In genomic region chr10:84214612-84215235, GRCh38 we compare ENCODE assay signal across 8 cellular contexts. TPM values are rescaled to one million over a fixed set of nuclear protein-coding genes. Genes with fewer than 3 reads are reported as not detected.
DNase-seq lines count a peak whose midpoint lies in the region; ATAC-seq, FAIRE-seq and TF ChIP-seq lines count a peak whose summit lies in the region.
"Had no signal": no experiment of that assay in that cellular context is flagged by ENCODE, and none has a peak within 500 bp of the region (broad histone marks: within the 10 kb centered on the region; RNA-seq: fewer than 3 reads in every experiment).

No MANE protein-coding gene starts in this region.

- no peak overlapping the region for H3K27ac ChIP-seq in hepatocyte

- no peak overlapping the region for H3K4me3 ChIP-seq in hepatocyte

- DNase-seq in GM12892 (ENCODE audit: insufficient read length) (no peak), hepatocyte (ENCODE audit: low spot score) (no peak), NCI-H2227 (lab: John Stamatoyannopoulos, UW; ENCODE audit: unreplicated experiment) (no peak), 8988T (no peak)
- DNase-seq in activated CD8-positive, alpha-beta T cell treated with anti-CD3 and anti-CD28 coated beads for 36 hours = peak; percentile 52

- no peaks in the 10 kb centered on the region for H3K79me2 ChIP-seq in hepatocyte

- H3K9me2 ChIP-seq in hepatocyte (replicated peaks; ENCODE audit: insufficient read depth) = no peaks in the 10 kb centered on the region

- peaks cover 4% of the 10 kb centered on the region for H3K36me3 Mint-ChIP-seq in activated CD8-positive, alpha-beta T cell treated with anti-CD3 and anti-CD28 coated beads for 36 hours (ENCODE audit: low read depth)

- ATAC-seq in GM21447 (IDR thresholded peaks at IDR 0.05; ENCODE audit: unreplicated experiment) = peak; percentile 88
- ATAC-seq in HG03575 (IDR thresholded peaks at IDR 0.05; ENCODE audit: extremely low read depth, insufficient number of reproducible peaks, low FRiP score, unreplicated experiment) = peak; percentile 73
- ATAC-seq in activated CD8-positive, alpha-beta T cell treated with anti-CD3 and anti-CD28 coated beads for 36 hours = peak; percentile 80

- no peak overlapping the region for H3K4me3 Mint-ChIP-seq in activated CD8-positive, alpha-beta T cell treated with anti-CD3 and anti-CD28 coated beads for 36 hours

- H3K9me3 ChIP-seq in hepatocyte (ENCODE audit: low read depth) = no peaks in the 10 kb centered on the region

- CTCF ChIA-PET in activated CD8-positive, alpha-beta T cell treated with anti-CD3 and anti-CD28 coated beads for 36 hours (lab: Charles Lee) = interaction anchor here (0.6 to 4.9 kb wide), 25 partner anchors 9 to 326 kb away, joined by 3 to 46 read pairs (median 4); partner anchors contain the start of gene GHITM

- TF ChIP-seq POLR2A in GM12892 (IDR thresholded peaks at IDR 0.05; ENCODE audit: low read depth, low read length) = no peak

- no peaks in the 10 kb centered on the region for H3K36me3 ChIP-seq in hepatocyte (replicated peaks; ENCODE audit: insufficient read depth, low read depth)

- H3K27me3 ChIP-seq in hepatocyte = no peaks in the 10 kb centered on the region

- no peak overlapping the region for H3K27ac Mint-ChIP-seq in activated CD8-positive, alpha-beta T cell treated with anti-CD3 and anti-CD28 coated beads for 36 hours

- no peak overlapping the region for H3K4me2 ChIP-seq in hepatocyte

- FAIRE-seq in GM12892 (lab: Jason Lieb, UNC) = peak; percentile 90

- H3K4me1 ChIP-seq in hepatocyte (ENCODE audit: insufficient read depth) = no peaks in the 10 kb centered on the region

- intact Hi-C loops in activated CD8-positive, alpha-beta T cell treated with anti-CD3 and anti-CD28 coated beads for 36 hours (cut with micrococcal nuclease) = no loop called here

- POLR2A ChIA-PET in activated CD8-positive, alpha-beta T cell treated with anti-CD3 and anti-CD28 coated beads for 36 hours (lab: Charles Lee) = no interaction called here

- H4K20me1 ChIP-seq in hepatocyte (ENCODE audit: insufficient read depth, poor library complexity, severe bottlenecking) = no peaks in the 10 kb centered on the region

- peaks cover 8% of the 10 kb centered on the region for H3K9me3 Mint-ChIP-seq in activated CD8-positive, alpha-beta T cell treated with anti-CD3 and anti-CD28 coated beads for 36 hours

- peak; percentile 30 for TF ChIP-seq CTCF in activated CD8-positive, alpha-beta T cell treated with anti-CD3 and anti-CD28 coated beads for 36 hours (IDR thresholded peaks at IDR 0.05)
- peak; percentile 32 for TF ChIP-seq CTCF in hepatocyte (IDR thresholded peaks at IDR 0.05; ENCODE audit: poor library complexity)

- H2AFZ ChIP-seq in hepatocyte = no peak overlapping the region

- no peaks in the 10 kb centered on the region for H3K4me1 Mint-ChIP-seq in activated CD8-positive, alpha-beta T cell treated with anti-CD3 and anti-CD28 coated beads for 36 hours (ENCODE audit: low read depth)

- H3K27me3 Mint-ChIP-seq in activated CD8-positive, alpha-beta T cell treated with anti-CD3 and anti-CD28 coated beads for 36 hours = no peaks in the 10 kb centered on the region

- WGBS in hepatocyte (ENCODE audit: low lambda C conversion rate, missing lambda C conversion rate) = 55% methylated on average over 11 of the region's 12 CpGs

RNA-seq across cellular contexts. Expression of gene LRIT2, which starts 10.6 kb away (rescaled TPM):
- not detected for polyA plus RNA-seq in GM12892 (2012; ENCODE audit: missing spikeins)
- not detected for total RNA-seq in activated CD8-positive, alpha-beta T cell treated with anti-CD3 and anti-CD28 coated beads for 36 hours
- not detected in 2 replicates for total RNA-seq in hepatocyte
- not detected in 2 replicates for polyA plus RNA-seq in hepatocyte
- polyA plus RNA-seq: neural cell had no signal

RNA-seq across cellular contexts. Expression of gene CDHR1, which starts 20.4 kb away (rescaled TPM):
- 1.2 TPM for polyA plus RNA-seq in GM12892 (2012; ENCODE audit: missing spikeins)
- 1 to 10 TPM; 1.8 to 2.4 TPM for total RNA-seq in activated CD8-positive, alpha-beta T cell treated with anti-CD3 and anti-CD28 coated beads for 36 hours
- 0.03 and 0.24 TPM in 2 replicates for total RNA-seq in hepatocyte
- 0.17 TPM in 1 of 2 replicates, not detected in the other for polyA plus RNA-seq in hepatocyte

RNA-seq across cellular contexts. Expression of gene LRIT1, which starts 26.6 kb away (rescaled TPM):
- not detected for polyA plus RNA-seq in GM12892 (2012; ENCODE audit: missing spikeins)
- not detected for total RNA-seq in activated CD8-positive, alpha-beta T cell treated with anti-CD3 and anti-CD28 coated beads for 36 hours
- total RNA-seq in hepatocyte = not detected in 2 replicates
- not detected in 2 replicates for polyA plus RNA-seq in hepatocyte
- polyA plus RNA-seq: neural cell had no signal

RNA-seq across cellular contexts. Expression of gene RGR, which starts 30.1 kb away (rescaled TPM):
- not detected for polyA plus RNA-seq in GM12892 (2012; ENCODE audit: missing spikeins)
- total RNA-seq in activated CD8-positive, alpha-beta T cell treated with anti-CD3 and anti-CD28 coated beads for 36 hours = not detected
- total RNA-seq in hepatocyte = not detected in 2 replicates
- polyA plus RNA-seq in hepatocyte = not detected in 2 replicates
- polyA plus RNA-seq: neural cell had no signal

RNA-seq across cellular contexts. Expression of gene GPR15LG, which starts 41.1 kb away (rescaled TPM):
- 1.5 TPM for polyA plus RNA-seq in GM12892 (2012; ENCODE audit: missing spikeins)
- not detected for total RNA-seq in activated CD8-positive, alpha-beta T cell treated with anti-CD3 and anti-CD28 coated beads for 36 hours
- total RNA-seq in hepatocyte = 0.52 and 2.6 TPM in 2 replicates
- 0.45 and 1.9 TPM in 2 replicates for polyA plus RNA-seq in hepatocyte
- polyA plus RNA-seq: neural cell had no signal
